Comparison of ENCODE assay signal across 8 cellular contexts in genomic region chr4:113106076-113106475, GRCh38. TPM values are rescaled to one million over a fixed set of nuclear protein-coding genes. Genes with fewer than 3 reads are reported as not detected.
DNase-seq lines count a peak whose midpoint lies in the region; ATAC-seq, FAIRE-seq and TF ChIP-seq lines count a peak whose summit lies in the region.

No MANE protein-coding gene starts in this region.

- no peak for FAIRE-seq in pancreas (lab: Jason Lieb, UNC)

- ATAC-seq in pancreas (peak; percentile 39 to 77 (median 71)), GM19035 (IDR thresholded peaks at IDR 0.05; ENCODE audit: unreplicated experiment) (no peak), HG03196 (IDR thresholded peaks at IDR 0.05; ENCODE audit: unreplicated experiment) (no peak)

- no peaks in the 10 kb centered on the region for H3K36me3 ChIP-seq in pancreas

- H3K4me1 ChIP-seq in pancreas: no peaks in the 10 kb centered on the region

- DNase-seq in GM12865 (ENCODE audit: low read depth) (peak; percentile 18), NCI-H2227 (lab: John Stamatoyannopoulos, UW; ENCODE audit: unreplicated experiment) (peak; percentile 35), epithelial cell of esophagus (ENCODE audit: low read depth) (peak; percentile 39), pancreas (no peak), 8988T (no peak)
- no peak for DNase-seq in effector CD8-positive, alpha-beta T cell (lab: John Stamatoyannopoulos, UW)

- no peak overlapping the region for H3K27ac ChIP-seq in pancreas

- intact Hi-C loops in pancreas (cut with DNase I): no loop called here

- H3K4me3 ChIP-seq in GM12865 (ENCODE audit: low read depth, low read length) (no peak overlapping the region), epithelial cell of esophagus (ENCODE audit: low read length) (no peak overlapping the region), pancreas (no peak overlapping the region)

- H3K27me3 ChIP-seq in pancreas: no peaks in the 10 kb centered on the region

- H3K9me3 ChIP-seq in pancreas: no peaks in the 10 kb centered on the region

- TF ChIP-seq CTCF in GM12865 (IDR thresholded peaks at IDR 0.05; ENCODE audit: insufficient read depth, low read depth, low read length, missing control alignments) (peak; percentile 2), epithelial cell of esophagus (IDR thresholded peaks at IDR 0.05; ENCODE audit: insufficient read depth, low read depth, low read length, missing control alignments) (peak; percentile 43), pancreas (IDR thresholded peaks at IDR 0.05) (peak in 3 of 4 donors; percentile 9 to 39 (median 15))

- WGBS in pancreas, 2 donors: 41 to 43% methylated on average over 1 of the region's 1 CpG

RNA-seq across cellular contexts. Expression of gene ANK2, which starts 56.6 kb away (rescaled TPM):
- total RNA-seq in pancreas: 1 to 10 TPM; 1.3 to 4.2 (median 3.0) TPM
- 1 to 10 TPM; 1.0 to 3.1 TPM for polyA plus RNA-seq in pancreas

Comparison
In these comparisons a context has a peak if more than half of its experiments do, and no peak if none do; other contexts are left out.
1. DNase-seq: peak in GM12865 (single experiment), NCI-H2227 (single experiment) and epithelial cell of esophagus (single experiment); none in pancreas (0 of 6), effector CD8-positive, alpha-beta T cell (single experiment) and 8988T (single experiment).
2. ATAC-seq: peak in pancreas (4 of 4); none in GM19035 (single experiment) and HG03196 (single experiment).
3. Peak in every context shown above with its lines, with median percentiles within 50 percentile points of each other: CTCF ChIP-seq.